Comparison of ENCODE assay signal across 9 cellular contexts in the genomic region with DNA sequence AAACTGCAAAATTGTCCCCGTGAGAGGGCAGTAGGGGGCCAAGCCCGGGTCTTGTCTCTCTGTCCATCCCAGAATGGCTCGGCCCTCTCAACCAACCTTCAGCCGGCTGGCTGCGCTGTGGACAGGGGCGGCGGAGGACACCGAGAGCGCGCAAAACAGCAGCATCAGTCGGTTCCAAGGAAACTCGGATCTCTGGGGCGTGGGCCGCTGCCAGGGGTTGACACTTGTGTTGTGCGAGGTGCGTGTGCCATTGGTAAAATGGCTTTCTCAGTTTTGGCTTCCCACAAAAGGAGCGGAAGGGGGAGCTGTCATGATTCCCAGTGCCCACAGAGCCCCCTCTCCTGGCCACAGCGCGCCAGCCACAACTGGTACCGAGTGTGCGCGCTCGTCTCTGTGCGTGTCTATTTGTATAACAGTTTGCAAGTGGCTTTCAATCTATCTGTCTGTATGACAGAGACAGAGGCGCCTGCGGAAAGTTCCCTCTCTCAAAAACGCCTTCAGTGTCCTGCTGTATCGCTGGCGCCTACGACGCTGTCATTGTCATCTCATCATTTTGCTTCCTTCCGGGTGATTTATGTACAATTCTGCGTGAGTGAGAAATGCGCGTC. TPM values are rescaled to one million over a fixed set of nuclear protein-coding genes. Genes with fewer than 3 reads are reported as not detected.
DNase-seq lines count a peak whose midpoint lies in the region; ATAC-seq and TF ChIP-seq lines count a peak whose summit lies in the region.
"Had no signal": no experiment of that assay in that cellular context is flagged by ENCODE, and none has a peak within 500 bp of the region (broad histone marks: within the 10 kb centered on the region; RNA-seq: fewer than 3 reads in every experiment).

No MANE protein-coding gene starts in this region.

- peaks cover 27% of the 10 kb centered on the region for H3K4me1 Mint-ChIP-seq in activated CD4-positive, alpha-beta memory T cell treated with anti-CD3 and anti-CD28 coated beads for 36 hours (ENCODE audit: low read depth)

- H3K4me3 Mint-ChIP-seq in activated CD4-positive, alpha-beta memory T cell treated with anti-CD3 and anti-CD28 coated beads for 36 hours = no peak overlapping the region

- CTCF ChIA-PET in activated CD4-positive, alpha-beta memory T cell treated with anti-CD3 and anti-CD28 coated beads for 36 hours (lab: Charles Lee) = no interaction called here

- no peak overlapping the region for H3K9ac ChIP-seq in HUES48 (ENCODE audit: low read depth, low read length)

- peaks cover 56% of the 10 kb centered on the region for H3K27me3 Mint-ChIP-seq in activated CD4-positive, alpha-beta memory T cell treated with anti-CD3 and anti-CD28 coated beads for 36 hours

- ATAC-seq in right cardiac atrium (peak; percentile 54 to 69), psoas muscle (peak; percentile 66 to 91 (median 78)), GM21528 (IDR thresholded peaks at IDR 0.05; ENCODE audit: low FRiP score, unreplicated experiment) (no peak)

- no peaks in the 10 kb centered on the region for H3K9me3 ChIP-seq in HUES48 (ENCODE audit: control insufficient read depth, insufficient read depth, low read length)
- no peaks in the 10 kb centered on the region for H3K9me3 ChIP-seq in right cardiac atrium (ENCODE audit: control insufficient read depth, low read length)
- no peaks in the 10 kb centered on the region for H3K9me3 ChIP-seq in psoas muscle

- H3K9me3 Mint-ChIP-seq in activated CD4-positive, alpha-beta memory T cell treated with anti-CD3 and anti-CD28 coated beads for 36 hours = no peaks in the 10 kb centered on the region
- H3K9me3 Mint-ChIP-seq: activated naive CD4-positive, alpha-beta T cell treated with anti-CD3 and anti-CD28 coated beads, Interleukin-2, amount 50 U/mL, for 72 hours had no signal

- H3K27me3 ChIP-seq in HUES48 (ENCODE audit: control insufficient read depth, insufficient read depth, low read length) = peaks cover 59% of the 10 kb centered on the region
- H3K27me3 ChIP-seq in right cardiac atrium (ENCODE audit: control insufficient read depth, insufficient read depth) = no peaks in the 10 kb centered on the region
- H3K27me3 ChIP-seq in psoas muscle (ENCODE audit: insufficient read depth in 3 of 3, low read length in 2 of 3) = peaks cover 0 to 33% (median 0%) of the 10 kb centered on the region in 3 donors

- no peaks in the 10 kb centered on the region for H3K36me3 Mint-ChIP-seq in activated CD4-positive, alpha-beta memory T cell treated with anti-CD3 and anti-CD28 coated beads for 36 hours

- POLR2A ChIA-PET in activated CD4-positive, alpha-beta memory T cell treated with anti-CD3 and anti-CD28 coated beads for 36 hours (lab: Charles Lee) = no interaction called here

- H3K4me3 ChIP-seq in HUES48 (ENCODE audit: low read depth, low read length) (peak overlapping the region; percentile 77), right cardiac atrium (ENCODE audit: low read length) (peak overlapping the region; percentile 29), psoas muscle (peak overlapping the region; percentile 58)

- TF ChIP-seq CTCF in psoas muscle (IDR thresholded peaks at IDR 0.05) = peak; percentile 11

- peaks cover 17% of the 10 kb centered on the region for H3K4me1 ChIP-seq in HUES48 (ENCODE audit: control insufficient read depth, insufficient read depth, low read length)
- H3K4me1 ChIP-seq in right cardiac atrium (ENCODE audit: control insufficient read depth, insufficient read depth, low read length) = no peaks in the 10 kb centered on the region
- peaks cover 6% of the 10 kb centered on the region for H3K4me1 ChIP-seq in psoas muscle

- no peak overlapping the region for H3K27ac ChIP-seq in HUES48 (ENCODE audit: low read depth, low read length)
- no peak overlapping the region for H3K27ac ChIP-seq in right cardiac atrium (ENCODE audit: low read length)
- no peak overlapping the region for H3K27ac ChIP-seq in psoas muscle

- WGBS in right cardiac atrium = under 1% methylated on average over 35 of the region's 35 CpGs
- 1% methylated on average over 35 of the region's 35 CpGs for WGBS in psoas muscle, 3 donors

- DNase-seq in AG08395 (ENCODE audit: low spot score) (peak; percentile 42), right cardiac atrium (peak; percentile 11 to 56 (median 33)), psoas muscle (peak; percentile 37 to 72), activated gamma-delta T cell treated with Interleukin-2 at 50 U/mL for 16 hours (no peak), GM19240 (ENCODE audit: insufficient read length, low spot score) (no peak)
- peak; percentile 14 for DNase-seq in activated CD4-positive, alpha-beta memory T cell treated with anti-CD3 and anti-CD28 coated beads for 36 hours

- no peak overlapping the region for H3K27ac Mint-ChIP-seq in activated CD4-positive, alpha-beta memory T cell treated with anti-CD3 and anti-CD28 coated beads for 36 hours
- H3K27ac Mint-ChIP-seq: activated naive CD4-positive, alpha-beta T cell treated with anti-CD3 and anti-CD28 coated beads, Interleukin-2, amount 50 U/mL, for 72 hours had no signal

- no peaks in the 10 kb centered on the region for H3K36me3 ChIP-seq in HUES48 (ENCODE audit: control insufficient read depth, insufficient read depth, low read length)
- H3K36me3 ChIP-seq in psoas muscle (ENCODE audit: insufficient read depth in 1 of 2, low read depth in 1 of 2) = no peaks in the 10 kb centered on the region

- intact Hi-C loops in activated CD4-positive, alpha-beta memory T cell treated with anti-CD3 and anti-CD28 coated beads for 36 hours (cut with micrococcal nuclease) = loop anchor here (1.0 kb wide), 1 partner anchor 35 kb away; no protein-coding TSS in a partner anchor
- intact Hi-C loops in right cardiac atrium (cut with DNase I) = no loop called here
- intact Hi-C loops in psoas muscle (cut with DNase I) = loop anchor here in 1 of 2 donors (10.0 kb wide), 1 partner anchor 481 kb away; no protein-coding TSS in a partner anchor

RNA-seq across cellular contexts. Expression of a gene that starts 1.9 kb away (rescaled TPM):
- not detected for total RNA-seq in activated CD4-positive, alpha-beta memory T cell treated with anti-CD3 and anti-CD28 coated beads for 36 hours
- total RNA-seq in right cardiac atrium (1 to 10 TPM; 1.0 to 4.0 (median 3.0) TPM), psoas muscle (1 to 10 TPM in 2 of 4 donors, under 1 TPM in 2; 0.42 to 3.4 (median 1.5) TPM)
- polyA plus RNA-seq in right cardiac atrium (0.91 TPM), psoas muscle (under 1 TPM; 0.14 to 0.32 (median 0.21) TPM)
- total RNA-seq: activated naive CD4-positive, alpha-beta T cell treated with anti-CD3 and anti-CD28 coated beads, Interleukin-2, amount 50 U/mL, for 72 hours had no signal

Comparison
In these comparisons a context has a peak if more than half of its experiments do, and no peak if none do; other contexts are left out.
1. DNase-seq: peak in AG08395 (single experiment), activated CD4-positive, alpha-beta memory T cell treated with anti-CD3 and anti-CD28 coated beads for 36 hours (single experiment), right cardiac atrium (3 of 3) and psoas muscle (2 of 2); none in activated gamma-delta T cell treated with Interleukin-2 at 50 U/mL for 16 hours (single experiment) and GM19240 (single experiment).
2. Peak in every context shown above with its lines, with median percentiles within 50 percentile points of each other: H3K4me3 ChIP-seq.